In the genomic region with DNA sequence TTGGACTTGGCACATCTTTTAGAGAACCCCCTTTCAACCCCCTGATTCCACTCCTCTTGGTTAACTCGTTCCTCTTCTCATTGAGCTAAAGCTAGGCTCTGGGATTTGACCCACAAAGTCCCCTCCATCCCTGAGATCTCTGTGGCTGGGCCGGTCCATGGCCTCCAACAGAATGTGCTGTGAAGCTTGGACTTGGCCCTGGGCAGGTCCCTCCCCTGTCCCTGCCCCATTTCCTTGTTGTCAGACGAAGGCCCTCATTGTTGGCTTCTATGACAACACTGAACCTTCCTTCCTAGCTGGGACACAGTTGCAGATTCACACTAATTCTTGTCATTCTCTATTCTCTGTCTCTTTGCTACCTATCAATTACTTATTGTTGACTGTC, we compare ENCODE assay signal across 17 cellular contexts.
A peak's percentile ranks its signal among the peaks of the same experiment; 100 is the strongest.
DNase-seq lines count a peak whose midpoint lies in the region; ATAC-seq lines count a peak whose summit lies in the region.
"Had no signal": no experiment of that assay in that cellular context is flagged by ENCODE, and none has a peak within 500 bp of the region (broad histone marks: within the 10 kb centered on the region; RNA-seq: fewer than 3 reads in every experiment).

No MANE protein-coding gene starts in this region.

- DNase-seq in cardiac septum (ENCODE audit: low spot score) (peak; percentile 29), Right ventricle myocardium inferior (ENCODE audit: missing footprints) (no peak), mesenteric fat pad (ENCODE audit: low spot score) (peak; percentile 87), activated gamma-delta T cell (lab: John Stamatoyannopoulos, UW) (no peak), SW480 (ENCODE audit: low spot score) (no peak)
- DNase-seq: DMS 273 treated with DMSO at 0.1 percent for 48 hours, GF-D8, GOT3, KG1, NCI-H1048, NCI-H1436 treated with DMSO at 0.1 percent for 48 hours, NCI-H2081, NCI-H774 had no signal

- intact Hi-C loops in cardiac septum (cut with DNase I) (no loop called here), Right ventricle myocardium inferior (cut with DNase I) (no loop called here)

- ATAC-seq in Right ventricle myocardium inferior (no peak), HG03565 (IDR thresholded peaks at IDR 0.05; ENCODE audit: unreplicated experiment) (no peak)
- ATAC-seq: HepG2 had no signal

- H3K27ac ChIP-seq in angular gyrus (ENCODE audit: low read depth, low read length): peak overlapping the region; percentile 15
- H3K27ac ChIP-seq: C4-2B had no signal

Comparison
In these comparisons a context has a peak if more than half of its experiments do, and no peak if none do; other contexts are left out.
1. DNase-seq: peak in cardiac septum (single experiment) and mesenteric fat pad (single experiment); none in Right ventricle myocardium inferior (single experiment), activated gamma-delta T cell (single experiment) and SW480 (single experiment).